ENCODE assay signal across 22 cellular contexts in genomic region chr5:76657683-76658311, GRCh38. TPM values are rescaled to one million over a fixed set of nuclear protein-coding genes. Genes with fewer than 3 reads are reported as not detected.
A peak's percentile ranks its signal among the peaks of the same experiment; 100 is the strongest.
DNase-seq lines count a peak whose midpoint lies in the region; FAIRE-seq and TF ChIP-seq lines count a peak whose summit lies in the region.
"Had no signal": no experiment of that assay in that cellular context is flagged by ENCODE, and none has a peak within 500 bp of the region (broad histone marks: within the 10 kb centered on the region; RNA-seq: fewer than 3 reads in every experiment).

No MANE protein-coding gene starts in this region.

- H3K4me3 Mint-ChIP-seq in mesothelial cell of epicardium: no peak overlapping the region
- H3K4me3 Mint-ChIP-seq: activated T-helper 1 cell treated with anti-CD3 and anti-CD28 coated beads, Interleukin-12 subunit alpha, Interleukin-12 subunit beta, Interleukin-2, Interleukin-4 antibody, amounts not matched to agents 30 ng/mL and 10 ng/mL and 1 ng/mL, durations not matched to agents 14 hours and 24 hours and 36 hours; nephron had no signal

- H3F3A ChIP-seq in PC-9 (ENCODE audit: insufficient read depth, low read depth): no peaks in the 10 kb centered on the region

- no peaks in the 10 kb centered on the region for H3K9me3 Mint-ChIP-seq in mesothelial cell of epicardium
- H3K9me3 Mint-ChIP-seq: activated T-helper 1 cell treated with anti-CD3 and anti-CD28 coated beads, Interleukin-12 subunit alpha, Interleukin-12 subunit beta, Interleukin-2, Interleukin-4 antibody, amounts not matched to agents 30 ng/mL and 10 ng/mL and 1 ng/mL, durations not matched to agents 14 hours and 24 hours and 36 hours had no signal

- H2AFZ ChIP-seq in PC-9 (peak overlapping the region; percentile 50; the same call in 1 of the 2 replicates), endothelial cell of umbilical vein (ENCODE audit: low read depth, low read length) (peak overlapping the region; percentile 87)
- H2AFZ ChIP-seq: parathyroid adenoma had no signal

- H3K4me1 Mint-ChIP-seq in mesothelial cell of epicardium: peaks cover 2% of the 10 kb centered on the region
- H3K4me1 Mint-ChIP-seq: nephron had no signal

- POLR2A ChIA-PET in PC-9 (lab: Charles Lee; ENCODE audit: unreplicated experiment) (no interaction called here), endothelial cell of umbilical vein (lab: Charles Lee) (interaction anchor here (0.6 kb wide), 1 partner anchor 62 kb away, joined by 3 read pairs; no protein-coding TSS in a partner anchor)

- intact Hi-C loops in PC-9 (cut with micrococcal nuclease; ENCODE audit: unreplicated experiment): no loop called here
- intact Hi-C loops in endothelial cell of umbilical vein (cut with micrococcal nuclease): no loop called here

- no TSS peak for BruUV-seq in PC-9 (replicated peaks; lab: Mats Ljungman, UMichigan)
- BruUV-seq in endothelial cell of umbilical vein (replicated peaks; lab: Mats Ljungman, UMichigan): no TSS peak

- no peaks in the 10 kb centered on the region for H4K20me1 ChIP-seq in PC-9 (ENCODE audit: insufficient read depth)
- no peaks in the 10 kb centered on the region for H4K20me1 ChIP-seq in endothelial cell of umbilical vein (replicated peaks; ENCODE audit: control insufficient read depth, extremely low read depth, insufficient read depth, low read length)

- no peak for TF ChIP-seq CTCF in PC-9 (conservative IDR thresholded peaks at IDR 0.05)
- no peak for TF ChIP-seq CTCF in endothelial cell of umbilical vein (IDR thresholded peaks at IDR 0.05; ENCODE audit: extremely low read depth in 1 of 2, insufficient read depth in 1 of 2, low read depth in 1 of 2, low read length in 2 of 2)
- TF ChIP-seq CTCF in mesothelial cell of epicardium (IDR thresholded peaks at IDR 0.05; ENCODE audit: unreplicated experiment): no peak
- TF ChIP-seq CTCF in WERI-Rb-1 (IDR thresholded peaks at IDR 0.05; ENCODE audit: low read depth, low read length): no peak

- H3K4me1 ChIP-seq in PC-9 (replicated peaks; ENCODE audit: insufficient read depth) (no peaks in the 10 kb centered on the region), endothelial cell of umbilical vein (ENCODE audit: control insufficient read depth, extremely low read depth, insufficient read depth, low read length) (peaks cover 39% of the 10 kb centered on the region)
- H3K4me1 ChIP-seq: gastrocnemius medialis, parathyroid adenoma, sigmoid colon had no signal

- TF ChIP-seq POLR2A in endothelial cell of umbilical vein (IDR thresholded peaks at IDR 0.05; ENCODE audit: low read depth, low read length): no peak

- peak; percentile 48 for FAIRE-seq in endothelial cell of umbilical vein (lab: Jason Lieb, UNC)
- FAIRE-seq in urothelium cell line (lab: Jason Lieb, UNC): no peak

- H3K9me1 ChIP-seq in endothelial cell of umbilical vein (replicated peaks; ENCODE audit: control insufficient read depth, extremely low read depth, insufficient read depth, low read length): no peaks in the 10 kb centered on the region

- H3K27ac ChIP-seq in PC-9: no peak overlapping the region
- H3K27ac ChIP-seq in endothelial cell of umbilical vein (ENCODE audit: insufficient read depth, low read depth, low read length): peak overlapping the region; percentile 15
- H3K27ac ChIP-seq in WERI-Rb-1: no peak overlapping the region
- H3K27ac ChIP-seq: gastrocnemius medialis, parathyroid adenoma, sigmoid colon had no signal

- H3K27ac Mint-ChIP-seq in mesothelial cell of epicardium: peak overlapping the region; percentile 23
- H3K27ac Mint-ChIP-seq: activated T-helper 1 cell treated with anti-CD3 and anti-CD28 coated beads, Interleukin-12 subunit alpha, Interleukin-12 subunit beta, Interleukin-2, Interleukin-4 antibody, amounts not matched to agents 30 ng/mL and 10 ng/mL and 1 ng/mL, durations not matched to agents 14 hours and 24 hours and 36 hours; nephron had no signal

- H3K27me3 ChIP-seq in PC-9 (ENCODE audit: insufficient read depth, low read depth) (no peaks in the 10 kb centered on the region), endothelial cell of umbilical vein (ENCODE audit: control insufficient read depth in 2 of 2, insufficient read depth in 2 of 2, low read length in 2 of 2) (no peaks in the 10 kb centered on the region), WERI-Rb-1 (ENCODE audit: insufficient read depth, low read depth, severe bottlenecking) (no peaks in the 10 kb centered on the region)
- H3K27me3 ChIP-seq: gastrocnemius medialis, sigmoid colon had no signal

- dilution Hi-C loops in endothelial cell of umbilical vein (cut with MboI; ENCODE audit: extremely low pct_ligation_motif_present, low sequenced_read_pairs): no loop called here

- no peaks in the 10 kb centered on the region for H3K27me3 Mint-ChIP-seq in mesothelial cell of epicardium (ENCODE audit: low read depth)

- no peaks in the 10 kb centered on the region for H3K9me2 ChIP-seq in PC-9 (ENCODE audit: insufficient read depth)

- H3K36me3 ChIP-seq in PC-9 (ENCODE audit: low read depth): no peaks in the 10 kb centered on the region
- H3K36me3 ChIP-seq in endothelial cell of umbilical vein (ENCODE audit: control insufficient read depth in 2 of 2, extremely low read depth in 1 of 2, insufficient read depth in 2 of 2, low read length in 2 of 2): no peaks in the 10 kb centered on the region
- no peaks in the 10 kb centered on the region for H3K36me3 ChIP-seq in WERI-Rb-1
- H3K36me3 ChIP-seq: gastrocnemius medialis, sigmoid colon had no signal

- H3K9me3 ChIP-seq in PC-9 (ENCODE audit: insufficient read depth, low read depth): no peaks in the 10 kb centered on the region
- no peaks in the 10 kb centered on the region for H3K9me3 ChIP-seq in endothelial cell of umbilical vein (replicated peaks; ENCODE audit: control insufficient read depth, insufficient read depth, low read length)
- H3K9me3 ChIP-seq in WERI-Rb-1 (ENCODE audit: severe bottlenecking): no peaks in the 10 kb centered on the region
- H3K9me3 ChIP-seq: gastrocnemius medialis, sigmoid colon had no signal

- CTCF ChIA-PET in PC-9 (lab: Charles Lee) (no interaction called here), endothelial cell of umbilical vein (lab: Charles Lee) (interaction anchor here (1.4 to 1.9 kb wide), 2 partner anchors 8 to 117 kb away, joined by 3 to 7 read pairs; no protein-coding TSS in a partner anchor)

- peak; percentile 93 for DNase-seq in CMK (ENCODE audit: low read depth)
- no peak for DNase-seq in PC-9
- peak; percentile 92 for DNase-seq in endothelial cell of umbilical vein (ENCODE audit: low read depth, low spot score)
- DNase-seq in mesothelial cell of epicardium (ENCODE audit: low spot score in 2 of 2, unreplicated experiment in 2 of 2): no peak
- no peak for DNase-seq in urothelium cell line (ENCODE audit: low spot score)
- no peak for DNase-seq in GOT3 (lab: John Stamatoyannopoulos, UW)
- no peak for DNase-seq in WERI-Rb-1
- DNase-seq: activated CD4-positive, alpha-beta T cell treated with anti-CD3 and anti-CD28 coated beads for 48 hours; DMS53; gastrocnemius medialis; GF-D8; midbrain; NCI-H1048; NCI-H187; Right ventricle myocardium superior; sigmoid colon; SW 1271 had no signal

- H3K36me3 Mint-ChIP-seq in mesothelial cell of epicardium: peaks cover 1% of the 10 kb centered on the region

- no peak overlapping the region for H3K9ac ChIP-seq in endothelial cell of umbilical vein (replicated peaks; ENCODE audit: extremely low read depth, insufficient read depth, low read length)
- H3K9ac ChIP-seq: parathyroid adenoma had no signal

- H3K4me2 ChIP-seq in PC-9: no peak overlapping the region
- peak overlapping the region; percentile 55 for H3K4me2 ChIP-seq in endothelial cell of umbilical vein (ENCODE audit: insufficient read depth, low read length)

- no peaks in the 10 kb centered on the region for H3K79me2 ChIP-seq in PC-9 (ENCODE audit: low read depth)
- no peaks in the 10 kb centered on the region for H3K79me2 ChIP-seq in endothelial cell of umbilical vein (ENCODE audit: control insufficient read depth, insufficient read depth, low read length)
- H3K79me2 ChIP-seq: parathyroid adenoma had no signal

- H3K4me3 ChIP-seq in PC-9: no peak overlapping the region
- H3K4me3 ChIP-seq in endothelial cell of umbilical vein (replicated peaks in 1 of 3; ENCODE audit: insufficient read depth in 1 of 3, low read depth in 1 of 3, low read length in 3 of 3): no peak overlapping the region
- H3K4me3 ChIP-seq in WERI-Rb-1 (ENCODE audit: low read depth, low read length): no peak overlapping the region
- H3K4me3 ChIP-seq: gastrocnemius medialis, sigmoid colon had no signal

TF ChIP-seq in endothelial cell of umbilical vein, 7 proteins besides CTCF, POLR2A, EP300 and RAD21 (continues in another document):
- no peak for TF ChIP-seq MAX (IDR thresholded peaks at IDR 0.05; ENCODE audit: insufficient read depth, insufficient read length)
- no peak for TF ChIP-seq MYC (IDR thresholded peaks at IDR 0.05; ENCODE audit: low read depth, low read length)
- peak; percentile 32 for TF ChIP-seq POLR2AphosphoS5 (IDR thresholded peaks at IDR 0.05; ENCODE audit: insufficient read depth, low read depth, low read length)
- TF ChIP-seq EZH2 (IDR thresholded peaks at IDR 0.05; ENCODE audit: borderline replicate concordance, low read depth, low read length, severe bottlenecking): no peak

RNA-seq across cellular contexts. Expression of gene F2RL2, which starts 34.6 kb away (rescaled TPM):
- total RNA-seq in PC-9 (2021) (1.5 and 3.5 TPM in 2 replicates), endothelial cell of umbilical vein (10.2 and 19.8 TPM in 2 replicates), mesothelial cell of epicardium (1.4 to 3.3 TPM (median 2.4 TPM) in 3 replicates)
- 33.0 and 33.3 TPM in 2 replicates for polyA plus RNA-seq in endothelial cell of umbilical vein
- polyA plus RNA-seq in endothelial cell of umbilical vein (2011; cell fraction: cytosol; rRNA removed): 12.7 and 13.3 TPM in 2 replicates
- polyA plus RNA-seq in endothelial cell of umbilical vein (2011; cell fraction: nucleus; rRNA removed): 11.2 and 12.2 TPM in 2 replicates
- polyA plus RNA-seq in endothelial cell of umbilical vein (2012): 6.0 and 7.0 TPM in 2 replicates
- 65.1 and 69.9 TPM in 2 replicates for polyA minus RNA-seq in endothelial cell of umbilical vein
- not detected for polyA minus RNA-seq in endothelial cell of umbilical vein (2011; cell fraction: cytosol; rRNA and poly(A)+ RNA removed)
- 13.6 and 19.6 TPM in 2 replicates for polyA minus RNA-seq in endothelial cell of umbilical vein (2011; cell fraction: nucleus; rRNA and poly(A)+ RNA removed)
- total RNA-seq: activated naive CD4-positive, alpha-beta T cell treated with anti-CD3 and anti-CD28 coated beads, Interleukin-2, amount 50 U/mL, for 72 hours; activated T-helper 1 cell treated with anti-CD3 and anti-CD28 coated beads, Interleukin-12 subunit alpha, Interleukin-12 subunit beta, Interleukin-2, Interleukin-4 antibody, amounts not matched to agents 30 ng/mL and 10 ng/mL and 1 ng/mL, durations not matched to agents 14 hours and 24 hours and 36 hours; gastrocnemius medialis; ureter had no signal

RNA-seq across cellular contexts. Expression of gene F2R, which starts 58.1 kb away (rescaled TPM):
- total RNA-seq in PC-9 (2021): 3.6 and 3.9 TPM in 2 replicates
- 342 and 393 TPM in 2 replicates for total RNA-seq in endothelial cell of umbilical vein
- 599 and 624 TPM in 2 replicates for polyA plus RNA-seq in endothelial cell of umbilical vein
- 391 and 418 TPM in 2 replicates for polyA plus RNA-seq in endothelial cell of umbilical vein (2011; cell fraction: cytosol; rRNA removed)
- 160 and 208 TPM in 2 replicates for polyA plus RNA-seq in endothelial cell of umbilical vein (2011; cell fraction: nucleus; rRNA removed)
- 318 and 326 TPM in 2 replicates for polyA plus RNA-seq in endothelial cell of umbilical vein (2012)
- polyA minus RNA-seq in endothelial cell of umbilical vein: 963 and 1,052 TPM in 2 replicates
- polyA minus RNA-seq in endothelial cell of umbilical vein (2011; cell fraction: cytosol; rRNA and poly(A)+ RNA removed): 0.51 TPM
- polyA minus RNA-seq in endothelial cell of umbilical vein (2011; cell fraction: nucleus; rRNA and poly(A)+ RNA removed): 189 and 305 TPM in 2 replicates
- total RNA-seq in mesothelial cell of epicardium: 34.4 to 35.8 TPM (median 34.4 TPM) in 3 replicates

Comparison
In these comparisons a context has a peak if more than half of its experiments do, and no peak if none do; other contexts are left out.
1. DNase-seq: peak in CMK (single experiment) and endothelial cell of umbilical vein (single experiment); none in PC-9 (0 of 2), mesothelial cell of epicardium (0 of 2), urothelium cell line (single experiment), GOT3 (single experiment) and WERI-Rb-1 (single experiment).